ENCODE assay signal across 8 cellular contexts in genomic region chr17:81391964-81392908, GRCh38. TPM values are rescaled to one million over a fixed set of nuclear protein-coding genes. Genes with fewer than 3 reads are reported as not detected.
DNase-seq lines count a peak whose midpoint lies in the region; ATAC-seq, FAIRE-seq and TF ChIP-seq lines count a peak whose summit lies in the region.

No MANE protein-coding gene starts in this region.

- peaks cover 69% of the 10 kb centered on the region for H3K4me1 ChIP-seq in stomach smooth muscle (ENCODE audit: control insufficient read depth, insufficient read depth, low read length)

- H3K27me3 Mint-ChIP-seq in brain = peaks cover 19% of the 10 kb centered on the region

- peak overlapping the region; percentile 90 to 99 (median 96) for H3K27ac Mint-ChIP-seq in brain

- peak overlapping the region; percentile 83 to 97 (median 89) for H3K4me3 Mint-ChIP-seq in brain

- no peaks in the 10 kb centered on the region for H3K36me3 Mint-ChIP-seq in brain

- H3K9me3 ChIP-seq in stomach smooth muscle (ENCODE audit: control insufficient read depth in 2 of 2, low read length in 2 of 2) = no peaks in the 10 kb centered on the region

- H3K27me3 ChIP-seq in stomach smooth muscle (ENCODE audit: control insufficient read depth in 1 of 2, insufficient read depth in 2 of 2, low read length in 2 of 2) = no peaks in the 10 kb centered on the region

- H3K4me3 ChIP-seq in stomach smooth muscle (ENCODE audit: low read length in 2 of 2) = peak overlapping the region; percentile 67 to 84

- DNase-seq in Kasumi-1 (lab: John Stamatoyannopoulos, UW) = peak; percentile 45 to 58
- DNase-seq in kidney glomerular epithelial cell (lab: John Stamatoyannopoulos, UW) = peak; percentile 9
- DNase-seq in GM12892 (ENCODE audit: insufficient read length) = no peak

- H3K4me1 Mint-ChIP-seq in brain = peaks cover 60% of the 10 kb centered on the region

- peak overlapping the region; percentile 98 for H3K27ac ChIP-seq in stomach smooth muscle (ENCODE audit: low read length)

- TF ChIP-seq POLR2A in GM12892 (IDR thresholded peaks at IDR 0.05; ENCODE audit: low read depth, low read length) = no peak

- FAIRE-seq in GM12892 (lab: Jason Lieb, UNC) = no peak

- TF ChIP-seq CTCF in brain (conservative IDR thresholded peaks at IDR 0.05) = no peak

- no peak for ATAC-seq in GM18858 (IDR thresholded peaks at IDR 0.05; ENCODE audit: unreplicated experiment)
- ATAC-seq in HG03342 (IDR thresholded peaks at IDR 0.05; ENCODE audit: unreplicated experiment) = no peak
- no peak for ATAC-seq in HG02763 (IDR thresholded peaks at IDR 0.05; ENCODE audit: unreplicated experiment)

- peak overlapping the region; percentile 84 to 88 for H3K9ac ChIP-seq in stomach smooth muscle (ENCODE audit: low read length in 2 of 2)

- H3K36me3 ChIP-seq in stomach smooth muscle (ENCODE audit: control insufficient read depth in 2 of 2, insufficient read depth in 2 of 2, low read length in 2 of 2) = no peaks in the 10 kb centered on the region

- peaks cover 0 to 3% (median 0%) of the 10 kb centered on the region in 5 experiments for H3K9me3 Mint-ChIP-seq in brain

RNA-seq across cellular contexts. Expression of gene BAHCC1, which starts 3.0 kb away (rescaled TPM):
- 19.5 TPM for polyA plus RNA-seq in brain (ENCODE audit: insufficient read depth, low read depth, low replicate concordance)
- polyA plus RNA-seq in GM12892 (2012; ENCODE audit: missing spikeins) = not detected
